Comparison of ENCODE assay signal across 32 cellular contexts in the genomic region with DNA sequence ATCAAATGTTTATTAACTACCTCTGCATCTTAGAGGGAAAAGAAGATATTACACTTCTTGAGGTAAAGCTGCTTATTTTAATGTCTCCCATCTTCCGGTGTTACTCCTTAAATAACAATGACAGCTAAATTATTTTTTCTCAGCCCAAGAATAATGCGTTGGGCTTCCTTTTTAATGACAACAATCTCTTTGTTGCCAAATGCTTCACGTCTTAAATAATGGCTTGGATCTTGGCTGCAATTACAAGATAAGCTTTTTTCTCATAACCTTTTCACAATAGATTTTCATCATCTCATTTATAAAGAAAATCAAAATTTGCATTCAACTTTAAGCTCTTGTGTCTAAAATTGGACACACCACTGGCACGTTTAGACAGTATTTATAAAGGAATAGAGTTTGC.
"Had no signal": no experiment of that assay in that cellular context is flagged by ENCODE, and none has a peak within 500 bp of the region (broad histone marks: within the 10 kb centered on the region; RNA-seq: fewer than 3 reads in every experiment).

No MANE protein-coding gene starts in this region.

- H3K27ac Mint-ChIP-seq: activated CD4-positive, alpha-beta T cell treated with anti-CD3 and anti-CD28 coated beads, Interleukin-2, amount 10 ng/mL, durations not matched to agents 24 days and 14 days; activated CD8-positive, alpha-beta T cell treated with anti-CD3 and anti-CD28 coated beads for 36 hours; activated naive CD8-positive, alpha-beta T cell treated with anti-CD3 and anti-CD28 coated beads for 36 hours; activated T-cell treated with anti-CD3 and anti-CD28 coated beads, Interleukin-2, amount 50 U/mL, for 72 hours; activated T-helper 17 cell treated with anti-CD3 and anti-CD28 coated beads, Interleukin-2, amount 50 U/mL, for 72 hours had no signal

- H3K9me3 ChIP-seq: SJCRH30 had no signal

- H3K27ac ChIP-seq: RWPE1, SJCRH30, SK-N-MC, WERI-Rb-1 had no signal

- H3K36me3 ChIP-seq: SJCRH30, WERI-Rb-1 had no signal

- H3K4me1 Mint-ChIP-seq: activated CD4-positive, alpha-beta T cell treated with anti-CD3 and anti-CD28 coated beads, Interleukin-2, amount 10 ng/mL, durations not matched to agents 24 days and 14 days; activated T-helper 17 cell treated with anti-CD3 and anti-CD28 coated beads, Interleukin-2, amount 50 U/mL, for 72 hours had no signal

- H3K27me3 Mint-ChIP-seq: activated CD4-positive, alpha-beta T cell treated with anti-CD3 and anti-CD28 coated beads, Interleukin-2, amount 10 ng/mL, durations not matched to agents 24 days and 14 days; activated CD8-positive, alpha-beta T cell treated with anti-CD3 and anti-CD28 coated beads for 36 hours had no signal

- FAIRE-seq: RCC 7860 had no signal

- DNase-seq: activated CD4-positive, alpha-beta T cell treated with anti-CD3 and anti-CD28 coated beads, Interleukin-2, amount 10 ng/mL, durations not matched to agents 24 days and 14 days; activated CD4-positive, alpha-beta T cell treated with anti-CD3 and anti-CD28 coated beads, Interleukin-2, amount 50 U/mL, for 4 hours; activated CD8-positive, alpha-beta T cell treated with anti-CD3 and anti-CD28 coated beads for 36 hours; activated effector memory CD4-positive, alpha-beta T cell treated with anti-CD3 and anti-CD28 coated beads, Interleukin-2, amount 50 U/mL, for 16 hours; activated naive CD4-positive, alpha-beta T cell; activated naive CD4-positive, alpha-beta T cell treated with anti-CD3 and anti-CD28 coated beads, Interleukin-2, amount 50 U/mL, for 16 hours; activated naive CD8-positive, alpha-beta T cell treated with anti-CD3 and anti-CD28 coated beads for 36 hours; activated T-cell treated with anti-CD3 and anti-CD28 coated beads, Interleukin-2, amount 50 U/mL, for 1 hour; activated T-cell treated with anti-CD3 and anti-CD28 coated beads, Interleukin-2, amount 50 U/mL, for 72 hours; amniotic stem cell; aorta; Kasumi-1; KG1; MM.1S; MV-4-11; NCI-H1092; NCI-H1436 treated with DMSO at 0.1 percent for 48 hours; NCI-H1694 treated with DMSO at 0.1 percent for 48 hours; NCI-H2029; NCI-H345; NCI-H526; NCI-H748 treated with DMSO at 0.1 percent for 48 hours; NK-92 treated with Interleukin-12 subunit alpha and Interleukin-12 subunit beta, amount 100 ng/mL, for 24 hours; PC-3; SHP77; SJCRH30; T1000; WERI-Rb-1 had no signal

- H3K36me3 Mint-ChIP-seq: activated naive CD8-positive, alpha-beta T cell treated with anti-CD3 and anti-CD28 coated beads for 36 hours had no signal

- H3K4me1 ChIP-seq: SJCRH30 had no signal

- H3K9me3 Mint-ChIP-seq: activated CD4-positive, alpha-beta T cell treated with anti-CD3 and anti-CD28 coated beads, Interleukin-2, amount 10 ng/mL, durations not matched to agents 24 days and 14 days; activated CD8-positive, alpha-beta T cell treated with anti-CD3 and anti-CD28 coated beads for 36 hours; activated naive CD8-positive, alpha-beta T cell treated with anti-CD3 and anti-CD28 coated beads for 36 hours; activated T-helper 17 cell treated with anti-CD3 and anti-CD28 coated beads, Interleukin-2, amount 50 U/mL, for 72 hours had no signal

- H3K4me3 Mint-ChIP-seq: activated CD4-positive, alpha-beta T cell treated with anti-CD3 and anti-CD28 coated beads, Interleukin-2, amount 10 ng/mL, durations not matched to agents 24 days and 14 days; activated CD8-positive, alpha-beta T cell treated with anti-CD3 and anti-CD28 coated beads for 36 hours; activated naive CD8-positive, alpha-beta T cell treated with anti-CD3 and anti-CD28 coated beads for 36 hours; activated T-cell treated with anti-CD3 and anti-CD28 coated beads, Interleukin-2, amount 50 U/mL, for 72 hours; activated T-helper 17 cell treated with anti-CD3 and anti-CD28 coated beads, Interleukin-2, amount 50 U/mL, for 72 hours had no signal

- H3K27me3 ChIP-seq: SJCRH30 had no signal

- ATAC-seq: activated CD8-positive, alpha-beta T cell treated with anti-CD3 and anti-CD28 coated beads for 36 hours; activated T-cell treated with anti-CD3 and anti-CD28 coated beads, Interleukin-2, amount 50 U/mL, for 72 hours; activated T-helper 17 cell treated with anti-CD3 and anti-CD28 coated beads, Interleukin-2, amount 50 U/mL, for 72 hours; PC-3 had no signal

- H3K4me3 ChIP-seq: SJCRH30, SK-N-MC had no signal
